ENCODE assay signal across 8 cellular contexts in genomic region chr15:64651573-64652260, GRCh38.
DNase-seq lines count a peak whose midpoint lies in the region; ATAC-seq, FAIRE-seq and TF ChIP-seq lines count a peak whose summit lies in the region.

No MANE protein-coding gene starts in this region.

- TF ChIP-seq POLR2A in GM12878 (IDR thresholded peaks at IDR 0.05; ENCODE audit: low read depth, low read length) = 0 out of 2 replicates have a peak, but pooled peaks have one; percentile 26
- TF ChIP-seq POLR2A in spleen (IDR thresholded peaks at IDR 0.05) = no peak

- H3K9me3 ChIP-seq in OCI-LY7 (ENCODE audit: low read length) (no peaks in the 10 kb centered on the region), GM12878 (replicated peaks; ENCODE audit: control insufficient read depth, insufficient read depth, low read length) (no peaks in the 10 kb centered on the region), spleen (no peaks in the 10 kb centered on the region), MG63 (no peaks in the 10 kb centered on the region), tibial artery (no peaks in the 10 kb centered on the region)

- H3K36me3 ChIP-seq in OCI-LY7 (ENCODE audit: insufficient read depth, low read length) (no peaks in the 10 kb centered on the region), GM12878 (ENCODE audit: control insufficient read depth in 2 of 2, insufficient read depth in 2 of 2, low read length in 1 of 2) (no peaks in the 10 kb centered on the region; a peak in 1 of 4 replicates), spleen (peaks cover 0 to 1% (median 0%) of the 10 kb centered on the region in 6 donors), MG63 (no peaks in the 10 kb centered on the region; the same call in 1 of the 2 replicates), tibial artery (no peaks in the 10 kb centered on the region)

- FAIRE-seq in GM12878 (lab: Jason Lieb, UNC) = peak; percentile 92

- no peak overlapping the region for H2AFZ ChIP-seq in OCI-LY7 (ENCODE audit: low read length)
- no peak overlapping the region; the same call in 1 of the 2 replicates for H2AFZ ChIP-seq in GM12878 (ENCODE audit: control insufficient read depth, low read depth, low read length)

- DNase-seq in OCI-LY7 (ENCODE audit: low spot score) = peak; percentile 60
- DNase-seq in GM12878 (ENCODE audit: low read depth, low spot score) = peak; percentile 82
- no peak for DNase-seq in spleen
- DNase-seq in MG63 = no peak
- no peak for DNase-seq in NK-92 (lab: John Stamatoyannopoulos, UW; ENCODE audit: unreplicated experiment)
- no peak for DNase-seq in tibial artery

- no peak for TF ChIP-seq CTCF in OCI-LY7 (conservative IDR thresholded peaks at IDR 0.05; ENCODE audit: low read length)
- no peak for TF ChIP-seq CTCF in GM12878 (IDR thresholded peaks at IDR 0.05 in 2 of 3, conservative IDR thresholded peaks at IDR 0.05 in 1 of 3; ENCODE audit: control insufficient read depth in 2 of 3, extremely low read depth in 1 of 3, insufficient read depth in 1 of 3, low read depth in 3 of 3, low read length in 3 of 3)
- no peak for TF ChIP-seq CTCF in spleen (IDR thresholded peaks at IDR 0.05 in 8 of 11, conservative IDR thresholded peaks at IDR 0.05 in 3 of 11)
- TF ChIP-seq CTCF in tibial artery (IDR thresholded peaks at IDR 0.05) = no peak

- H3K4me3 ChIP-seq in OCI-LY7 (ENCODE audit: low read depth, low read length, poor library complexity, severe bottlenecking) = no peak overlapping the region
- peak overlapping the region; percentile 15; the same call in 1 of the 2 replicates for H3K4me3 ChIP-seq in GM12878
- no peak overlapping the region for H3K4me3 ChIP-seq in spleen
- no peak overlapping the region for H3K4me3 ChIP-seq in MG63
- H3K4me3 ChIP-seq in tibial artery = no peak overlapping the region

- H3K9me2 ChIP-seq in OCI-LY7 (ENCODE audit: insufficient read depth, low read length) = no peaks in the 10 kb centered on the region

- ATAC-seq in GM18909 (IDR thresholded peaks at IDR 0.05; ENCODE audit: poor library complexity, unreplicated experiment) = peak; percentile 84
- peak; percentile 74 for ATAC-seq in HG02973 (IDR thresholded peaks at IDR 0.05; ENCODE audit: unreplicated experiment)
- peak; percentile 96 for ATAC-seq in GM12878

- H4K20me1 ChIP-seq in OCI-LY7 (ENCODE audit: insufficient read depth, low read length) (no peaks in the 10 kb centered on the region), GM12878 (ENCODE audit: control insufficient read depth, insufficient read depth) (no peaks in the 10 kb centered on the region)

- POLR2A ChIA-PET in OCI-LY7 (lab: Charles Lee) (interaction anchor here (0.6 to 1.2 kb wide), 7 partner anchors 12 to 293 kb away, joined by 3 to 5 read pairs (median 3); partner anchors contain the start of gene ZNF609), GM12878 (lab: Charles Lee) (interaction anchor here (0.5 to 4.2 kb wide), 14 partner anchors 8 to 225 kb away, joined by 3 to 63 read pairs (median 6); no protein-coding TSS in a partner anchor)

- no peak for TF ChIP-seq EP300 in GM12878 (IDR thresholded peaks at IDR 0.05; ENCODE audit: borderline replicate concordance in 1 of 2, control insufficient read depth in 1 of 2, low read depth in 2 of 2, low read length in 2 of 2)

- SMC1A ChIA-PET in GM12878 (lab: Charles Lee; ENCODE audit: uncharacterized antibody, unreplicated experiment) = interaction anchor here (0.6 to 6.7 kb wide), 51 partner anchors 8 to 489 kb away, joined by 3 to 234 read pairs (median 5); partner anchors contain the start of genes PPIB, TRIP4 and ZNF609

- 9% methylated on average over 4 of the region's 4 CpGs for WGBS in GM12878 (ENCODE audit: insufficient coverage, insufficient replicate concordance, low lambda C conversion rate, missing lambda C conversion rate)
- 46 to 59% (median 55%) methylated on average over 4 of the region's 4 CpGs for WGBS in spleen, 5 donors

- RAD21 ChIA-PET in GM12878 (lab: Charles Lee; ENCODE audit: unreplicated experiment) = interaction anchor here (0.5 to 4.6 kb wide), 45 partner anchors 8 to 770 kb away, joined by 3 to 239 read pairs (median 5); partner anchors contain the start of genes TRIP4 and ZNF609

- H3K4me1 ChIP-seq in OCI-LY7 (ENCODE audit: insufficient read depth, low read length, poor library complexity, severe bottlenecking) (peaks cover 17% of the 10 kb centered on the region), GM12878 (ENCODE audit: control insufficient read depth, insufficient read depth, low read length) (peaks cover 25% of the 10 kb centered on the region), spleen (peaks cover 10 to 47% (median 21%) of the 10 kb centered on the region in 6 donors), tibial artery (no peaks in the 10 kb centered on the region)

- H3K27me3 ChIP-seq in GM12878 (replicated peaks in 1 of 2; ENCODE audit: control insufficient read depth in 2 of 2, insufficient read depth in 2 of 2, low read length in 1 of 2) (no peaks in the 10 kb centered on the region), spleen (replicated peaks in 1 of 7) (no peaks in the 10 kb centered on the region), MG63 (no peaks in the 10 kb centered on the region), tibial artery (no peaks in the 10 kb centered on the region)

- intact Hi-C loops in OCI-LY7 (cut with micrococcal nuclease; ENCODE audit: unreplicated experiment) (loop anchor here (5.0 to 10.0 kb wide), 2 partner anchors 224 to 447 kb away; no protein-coding TSS in a partner anchor), GM12878 (cut with micrococcal nuclease; ENCODE audit: unreplicated experiment) (loop anchor here (1.0 to 10.0 kb wide), 5 partner anchors 17 to 447 kb away; no protein-coding TSS in a partner anchor), spleen (cut with DNase I; ENCODE audit: low total_unique reads) (loop anchor here (10.0 kb wide), 1 partner anchor 227 kb away; no protein-coding TSS in a partner anchor), tibial artery (cut with DNase I; ENCODE audit: low total_unique reads) (no loop called here)

- CTCF ChIA-PET in OCI-LY7 (lab: Charles Lee; ENCODE audit: unreplicated experiment) = interaction anchor here (1.0 kb wide), 1 partner anchor 32 kb away, joined by 4 read pairs; no protein-coding TSS in a partner anchor
- CTCF ChIA-PET in GM12878 (lab: Yijun Ruan, JAX) = interaction anchor here (0.7 to 4.3 kb wide), 27 partner anchors 9 to 442 kb away, joined by 3 to 93 read pairs (median 4); partner anchors contain the start of gene TRIP4

- TF ChIP-seq RAD21 in GM12878 (IDR thresholded peaks at IDR 0.05; ENCODE audit: insufficient read depth, low read depth, low read length) = 0 out of 2 replicates have a peak, but pooled peaks have one; percentile 20

- H3K9ac ChIP-seq in GM12878 (ENCODE audit: control insufficient read depth, insufficient read depth, low read length) = no peak overlapping the region

- H3K79me2 ChIP-seq in OCI-LY7 (ENCODE audit: insufficient read depth, low read depth, low read length) (no peaks in the 10 kb centered on the region), GM12878 (ENCODE audit: control insufficient read depth, insufficient read depth, low read length) (peaks cover 9% of the 10 kb centered on the region)

- peak overlapping the region; percentile 42 for H3K4me2 ChIP-seq in OCI-LY7 (ENCODE audit: low read length)
- peak overlapping the region; percentile 45 for H3K4me2 ChIP-seq in GM12878 (ENCODE audit: control insufficient read depth, insufficient read depth)

- H3K27ac ChIP-seq in OCI-LY7 (ENCODE audit: low read depth, low read length, poor library complexity, severe bottlenecking) = no peak overlapping the region
- H3K27ac ChIP-seq in GM12878 (ENCODE audit: control insufficient read depth, insufficient read depth) = peak overlapping the region; percentile 74
- H3K27ac ChIP-seq in spleen = peak overlapping the region in 7 of 8 donors; percentile 10 to 75 (median 54)
- H3K27ac ChIP-seq in tibial artery = no peak overlapping the region

- in situ Hi-C loops in GM12878 (cut with MboI) = loop anchor here (25.0 kb wide), 1 partner anchor 439 kb away; no protein-coding TSS in a partner anchor

- BruUV-seq in OCI-LY7 (replicated peaks; lab: Mats Ljungman, UMichigan) = no TSS peak
- BruUV-seq in GM12878 (replicated peaks; lab: Mats Ljungman, UMichigan) = no TSS peak

TF ChIP-seq in GM12878, 131 proteins besides CTCF, POLR2A, EP300 and RAD21 (continues in another document):
- TF ChIP-seq RUNX3 (IDR thresholded peaks at IDR 0.05; ENCODE audit: low read length) = 0 out of 2 replicates have a peak, but pooled peaks have one; percentile 8
- TF ChIP-seq TCF7 (IDR thresholded peaks at IDR 0.05; ENCODE audit: borderline replicate concordance) = no peak
- peak; percentile 50; the same call in 1 of the 2 replicates for TF ChIP-seq RAD51 (IDR thresholded peaks at IDR 0.05)
- no peak for TF ChIP-seq NRF1 (conservative IDR thresholded peaks at IDR 0.05; ENCODE audit: low read depth, low read length)
- TF ChIP-seq BCLAF1 (IDR thresholded peaks at IDR 0.05) = no peak
- no peak for TF ChIP-seq ZBED1 (IDR thresholded peaks at IDR 0.05; ENCODE audit: borderline replicate concordance)

Comparison
In these comparisons a context has a peak if more than half of its experiments do, and no peak if none do; other contexts are left out.
1. DNase-seq: peak in OCI-LY7 (single experiment) and GM12878 (single experiment); none in spleen (single experiment), MG63 (single experiment), NK-92 (single experiment) and tibial artery (0 of 2).
2. H3K27ac ChIP-seq: peak in GM12878 (single experiment) and spleen (7 of 8); none in OCI-LY7 (single experiment) and tibial artery (0 of 2).
3. Peak in every context shown above with its lines, with median percentiles within 50 percentile points of each other: ATAC-seq.